Comparison of ENCODE assay signal across 16 cellular contexts in the genomic region with DNA sequence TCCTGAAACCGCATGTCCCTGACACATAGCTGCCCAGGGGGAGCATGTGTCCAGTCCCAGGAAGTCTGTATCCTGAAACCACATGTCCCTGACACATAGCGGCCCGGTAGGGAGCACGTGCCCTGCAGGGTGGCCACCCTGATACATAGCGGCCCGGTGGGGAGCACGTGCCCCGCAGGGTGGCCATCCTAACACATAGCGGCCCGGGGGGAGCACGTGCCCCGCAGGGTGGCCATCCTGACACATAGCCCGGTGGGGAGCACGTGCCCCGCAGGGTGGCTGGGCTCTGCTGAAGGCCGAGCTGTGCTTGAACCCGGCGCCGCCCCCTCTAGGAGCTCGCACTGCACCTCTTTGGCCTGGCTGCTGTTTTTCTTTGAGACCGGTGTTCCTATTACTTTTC. TPM values are rescaled to one million over a fixed set of nuclear protein-coding genes. Genes with fewer than 3 reads are reported as not detected.
A peak's percentile ranks its signal among the peaks of the same experiment; 100 is the strongest.
DNase-seq lines count a peak whose midpoint lies in the region; ATAC-seq, FAIRE-seq and TF ChIP-seq lines count a peak whose summit lies in the region.
"Had no signal": no experiment of that assay in that cellular context is flagged by ENCODE, and none has a peak within 500 bp of the region (broad histone marks: within the 10 kb centered on the region; RNA-seq: fewer than 3 reads in every experiment).

No MANE protein-coding gene starts in this region.

- TF ChIP-seq EP300 in HepG2 (IDR thresholded peaks at IDR 0.05; ENCODE audit: low read depth in 2 of 2, low read length in 2 of 2) (no peak), HepG2 (CRISPR knock-in tag; IDR thresholded peaks at IDR 0.05; ENCODE audit: borderline replicate concordance) (no peak)

- H3K4me3 ChIP-seq in HepG2 (replicated peaks in 1 of 3; ENCODE audit: insufficient read depth in 1 of 3, low read depth in 2 of 3, low read length in 3 of 3) (no peak overlapping the region), right lobe of liver (no peak overlapping the region), SJCRH30 (no peak overlapping the region)

- H3K27ac ChIP-seq in HepG2 (ENCODE audit: extremely low read length, insufficient read depth, low read length) (no peak overlapping the region), right lobe of liver (no peak overlapping the region), SJCRH30 (peak overlapping the region; percentile 100)

- TF ChIP-seq RAD21 in HepG2 (CRISPR knock-in tag; IDR thresholded peaks at IDR 0.05): no peak

- peaks cover 25 to 30% of the 10 kb centered on the region in 2 experiments for H3K36me3 ChIP-seq in HepG2 (replicated peaks in 1 of 2; ENCODE audit: control insufficient read depth in 1 of 2, insufficient read depth in 2 of 2, low read length in 2 of 2)
- H3K36me3 ChIP-seq in right lobe of liver: peaks cover 0 to 15% (median 8%) of the 10 kb centered on the region in 4 donors
- peaks cover 58% of the 10 kb centered on the region for H3K36me3 ChIP-seq in SJCRH30

- H3K9ac ChIP-seq in HepG2 (ENCODE audit: insufficient read depth, low read depth, low read length): no peak overlapping the region

- in situ Hi-C loops in HepG2 (cut with HindIII; ENCODE audit: extremely low pct_ligation_motif_present, low pct_unique_long_range_greater_than_20kb): no loop called here

- H3K9me3 ChIP-seq in HepG2 (ENCODE audit: low read length) (no peaks in the 10 kb centered on the region), right lobe of liver (no peaks in the 10 kb centered on the region), SJCRH30 (replicated peaks) (no peaks in the 10 kb centered on the region)
- H3K9me3 ChIP-seq: BE2C had no signal

- H3K36me3 Mint-ChIP-seq in stimulated activated effector memory CD8-positive, alpha-beta T cell treated with anti-CD3 and anti-CD28 coated beads, Interleukin-12 subunit alpha, Interleukin-12 subunit beta, amount 100 ng/mL, for 72 hours: peaks cover 38% of the 10 kb centered on the region

- H3K27me3 ChIP-seq in HepG2 (ENCODE audit: control insufficient read depth in 1 of 2, insufficient read depth in 2 of 2, low read length in 2 of 2) (no peaks in the 10 kb centered on the region; a peak in 1 of 5 replicates), right lobe of liver (no peaks in the 10 kb centered on the region), SJCRH30 (no peaks in the 10 kb centered on the region)
- H3K27me3 ChIP-seq: BE2C had no signal

- no peak overlapping the region for H3K4me2 ChIP-seq in HepG2 (ENCODE audit: low read depth, low read length)

- DNase-seq in HepG2 (ENCODE audit: low spot score) (no peak), right lobe of liver (no peak), SJCRH30 (no peak), omental fat pad (ENCODE audit: low spot score) (no peak)
- no peak for DNase-seq in stimulated activated effector memory CD8-positive, alpha-beta T cell treated with anti-CD3 and anti-CD28 coated beads, Interleukin-12 subunit alpha, Interleukin-12 subunit beta, amount 100 ng/mL, for 72 hours (ENCODE audit: low spot score in 2 of 2)
- DNase-seq: BE2C; CD4-positive, CD25-positive, alpha-beta regulatory T cell; EL; GF-D8; GOT3; NCI-H1092; NCI-H1436 treated with DMSO at 0.1 percent for 48 hours; NCI-H1930; NCI-H510A treated with DMSO at 0.1 percent for 48 hours; NCI-H748 treated with DMSO at 0.1 percent for 48 hours had no signal

- no peak overlapping the region for H3K4me3 Mint-ChIP-seq in stimulated activated effector memory CD8-positive, alpha-beta T cell treated with anti-CD3 and anti-CD28 coated beads, Interleukin-12 subunit alpha, Interleukin-12 subunit beta, amount 100 ng/mL, for 72 hours
- H3K4me3 Mint-ChIP-seq: CD4-positive, CD25-positive, alpha-beta regulatory T cell had no signal

- ATAC-seq in HepG2: no peak
- no peak for ATAC-seq in right lobe of liver
- no peak for ATAC-seq in stimulated activated effector memory CD8-positive, alpha-beta T cell treated with anti-CD3 and anti-CD28 coated beads, Interleukin-12 subunit alpha, Interleukin-12 subunit beta, amount 100 ng/mL, for 72 hours
- ATAC-seq in omental fat pad (ENCODE audit: low FRiP score): no peak
- ATAC-seq: Panc1 had no signal

- peak overlapping the region; percentile 20 for H3K27ac Mint-ChIP-seq in stimulated activated effector memory CD8-positive, alpha-beta T cell treated with anti-CD3 and anti-CD28 coated beads, Interleukin-12 subunit alpha, Interleukin-12 subunit beta, amount 100 ng/mL, for 72 hours
- H3K27ac Mint-ChIP-seq: CD4-positive, CD25-positive, alpha-beta regulatory T cell had no signal

- peaks cover 5% of the 10 kb centered on the region; the same call in 1 of the 2 replicates for H4K20me1 ChIP-seq in HepG2 (ENCODE audit: insufficient read depth, low read length)

- no TSS peak for BruUV-seq in HepG2 (replicated peaks; lab: Mats Ljungman, UMichigan)

- no peaks in the 10 kb centered on the region for H3K9me3 Mint-ChIP-seq in stimulated activated effector memory CD8-positive, alpha-beta T cell treated with anti-CD3 and anti-CD28 coated beads, Interleukin-12 subunit alpha, Interleukin-12 subunit beta, amount 100 ng/mL, for 72 hours
- H3K9me3 Mint-ChIP-seq: CD4-positive, CD25-positive, alpha-beta regulatory T cell had no signal

- intact Hi-C loops in HepG2 (cut with micrococcal nuclease; ENCODE audit: unreplicated experiment): no loop called here
- intact Hi-C loops in right lobe of liver (cut with DNase I): no loop called here

- no peak overlapping the region for H2AFZ ChIP-seq in HepG2 (ENCODE audit: low read length)

- peaks cover 34% of the 10 kb centered on the region for H3K4me1 ChIP-seq in HepG2 (ENCODE audit: insufficient read depth, low read length)
- H3K4me1 ChIP-seq in right lobe of liver: peaks cover 0 to 22% (median 7%) of the 10 kb centered on the region in 4 donors
- H3K4me1 ChIP-seq in SJCRH30: peaks cover 36% of the 10 kb centered on the region
- H3K4me1 ChIP-seq: BE2C had no signal

- no peaks in the 10 kb centered on the region for H3K79me2 ChIP-seq in HepG2 (ENCODE audit: insufficient read depth, low read length)

- FAIRE-seq in HepG2 (lab: Jason Lieb, UNC): no peak

- TF ChIP-seq POLR2A in HepG2 (IDR thresholded peaks at IDR 0.05; ENCODE audit: insufficient read depth in 1 of 2, low read depth in 2 of 2, low read length in 2 of 2) (no peak), right lobe of liver (IDR thresholded peaks at IDR 0.05) (no peak)

- no peak for TF ChIP-seq CTCF in HepG2 (CRISPR knock-in tag; IDR thresholded peaks at IDR 0.05)
- no peak for TF ChIP-seq CTCF in right lobe of liver (IDR thresholded peaks at IDR 0.05)
- no peak for TF ChIP-seq CTCF in omental fat pad (IDR thresholded peaks at IDR 0.05)

- H3K4me1 Mint-ChIP-seq in stimulated activated effector memory CD8-positive, alpha-beta T cell treated with anti-CD3 and anti-CD28 coated beads, Interleukin-12 subunit alpha, Interleukin-12 subunit beta, amount 100 ng/mL, for 72 hours: no peaks in the 10 kb centered on the region

- POLR2A ChIA-PET in HepG2 (lab: Yijun Ruan, JAX): no interaction called here

- 94% methylated on average over 7 of the region's 21 CpGs for WGBS in HepG2 (ENCODE audit: low lambda C conversion rate)
- WGBS in right lobe of liver (ENCODE audit: insufficient coverage, low coverage, low lambda C conversion rate, missing lambda C conversion rate): 100% methylated on average over 3 of the region's 21 CpGs

- CTCF ChIA-PET in HepG2 (lab: Yijun Ruan, JAX; ENCODE audit: low intra/inter-chr PET ratio, low total read pairs): no interaction called here

RNA-seq across cellular contexts. Expression of gene RPL13, which starts 18.7 kb away (rescaled TPM):
- total RNA-seq in HepG2 (2016; rRNA removed; fragmentation: Illumina TruSeq; extraction: Trizol) (2,988 and 3,233 TPM in 2 replicates), right lobe of liver (1,000 to 10,000 TPM in 2 of 6 experiments, 100 to 1,000 TPM in 4; 684 to 2,810 (median 731) TPM), omental fat pad (1,000 to 10,000 TPM; 4,137 to 5,837 (median 4,637) TPM)
- 6,142 and 6,743 TPM in 2 replicates for total RNA-seq in HepG2 (2016; cell fraction: cytosol; rRNA removed; fragmentation: Illumina TruSeq; extraction: Trizol; ENCODE audit: low read depth)
- total RNA-seq in HepG2 (2016; cell fraction: insoluble cytoplasmic fraction; rRNA removed; fragmentation: Illumina TruSeq; extraction: Trizol): 3,074 and 3,414 TPM in 2 replicates
- total RNA-seq in HepG2 (2016; cell fraction: membrane; rRNA removed; fragmentation: Illumina TruSeq; extraction: Trizol): 8,788 and 9,254 TPM in 2 replicates
- 1,061 and 1,137 TPM in 2 replicates for total RNA-seq in HepG2 (2016; cell fraction: nucleus; rRNA removed; fragmentation: Illumina TruSeq; extraction: Trizol)
- 4,411 and 5,523 TPM in 2 replicates for polyA plus RNA-seq in HepG2 (2011; rRNA removed)
- polyA plus RNA-seq in HepG2 (2011; cell fraction: cytosol; rRNA removed): 4,701 and 9,932 TPM in 2 replicates
- polyA plus RNA-seq in HepG2 (2011; cell fraction: nucleus; rRNA removed): 3,101 and 3,317 TPM in 2 replicates
- polyA plus RNA-seq in HepG2 (2012): 3,379 and 4,912 TPM in 2 replicates
- polyA plus RNA-seq in HepG2 (2016; cell fraction: cytosol; fragmentation: Illumina TruSeq; extraction: Trizol; ENCODE audit: low read depth): 8,773 and 9,300 TPM in 2 replicates
- polyA plus RNA-seq in HepG2 (2016; cell fraction: insoluble cytoplasmic fraction; fragmentation: Illumina TruSeq; extraction: Trizol; ENCODE audit: low read depth): 3,767 and 4,135 TPM in 2 replicates
- polyA plus RNA-seq in HepG2 (2016; cell fraction: membrane; fragmentation: Illumina TruSeq; extraction: Trizol; ENCODE audit: low read depth): 9,832 and 9,939 TPM in 2 replicates
- 2,257 and 2,556 TPM in 2 replicates for polyA plus RNA-seq in HepG2 (2016; cell fraction: nucleus; fragmentation: Illumina TruSeq; extraction: Trizol; ENCODE audit: insufficient read depth, low read depth)
- 1,096 and 3,482 TPM in 2 replicates for polyA minus RNA-seq in HepG2 (2011; rRNA and poly(A)+ RNA removed; ENCODE audit: low replicate concordance)
- polyA minus RNA-seq in HepG2 (2011; cell fraction: cytosol; rRNA and poly(A)+ RNA removed): 1,942 and 2,023 TPM in 2 replicates
- 448 and 516 TPM in 2 replicates for polyA minus RNA-seq in HepG2 (2011; cell fraction: nucleus; rRNA and poly(A)+ RNA removed)
- 5,665 and 6,596 TPM in 2 replicates for total RNA-seq in SJCRH30 (2014; rRNA removed; shearing (Covaris generic))

RNA-seq across cellular contexts. Expression of gene SPG7, which starts 33.6 kb away (rescaled TPM):
- 63.9 and 136 TPM in 2 replicates for total RNA-seq in HepG2 (2016; rRNA removed; fragmentation: Illumina TruSeq; extraction: Trizol)
- total RNA-seq in HepG2 (2016; cell fraction: cytosol; rRNA removed; fragmentation: Illumina TruSeq; extraction: Trizol; ENCODE audit: low read depth): 47.1 and 47.6 TPM in 2 replicates
- 54.6 and 131 TPM in 2 replicates for total RNA-seq in HepG2 (2016; cell fraction: insoluble cytoplasmic fraction; rRNA removed; fragmentation: Illumina TruSeq; extraction: Trizol)
- 46.3 and 47.0 TPM in 2 replicates for total RNA-seq in HepG2 (2016; cell fraction: membrane; rRNA removed; fragmentation: Illumina TruSeq; extraction: Trizol)
- total RNA-seq in HepG2 (2016; cell fraction: nucleus; rRNA removed; fragmentation: Illumina TruSeq; extraction: Trizol): 148 and 166 TPM in 2 replicates
- 66.0 and 77.5 TPM in 2 replicates for polyA plus RNA-seq in HepG2 (2011; rRNA removed)
- polyA plus RNA-seq in HepG2 (2011; cell fraction: cytosol; rRNA removed): 41.6 and 46.2 TPM in 2 replicates
- polyA plus RNA-seq in HepG2 (2011; cell fraction: nucleus; rRNA removed): 327 and 378 TPM in 2 replicates
- 69.0 and 72.2 TPM in 2 replicates for polyA plus RNA-seq in HepG2 (2012)
- polyA plus RNA-seq in HepG2 (2016; cell fraction: cytosol; fragmentation: Illumina TruSeq; extraction: Trizol; ENCODE audit: low read depth): 8.2 and 9.5 TPM in 2 replicates
- polyA plus RNA-seq in HepG2 (2016; cell fraction: insoluble cytoplasmic fraction; fragmentation: Illumina TruSeq; extraction: Trizol; ENCODE audit: low read depth): 43.3 and 56.0 TPM in 2 replicates
- polyA plus RNA-seq in HepG2 (2016; cell fraction: membrane; fragmentation: Illumina TruSeq; extraction: Trizol; ENCODE audit: low read depth): 16.9 and 17.6 TPM in 2 replicates
- 304 and 336 TPM in 2 replicates for polyA plus RNA-seq in HepG2 (2016; cell fraction: nucleus; fragmentation: Illumina TruSeq; extraction: Trizol; ENCODE audit: insufficient read depth, low read depth)
- 76.1 and 106 TPM in 2 replicates for polyA minus RNA-seq in HepG2 (2011; rRNA and poly(A)+ RNA removed; ENCODE audit: low replicate concordance)
- polyA minus RNA-seq in HepG2 (2011; cell fraction: cytosol; rRNA and poly(A)+ RNA removed): 59.0 and 61.6 TPM in 2 replicates
- polyA minus RNA-seq in HepG2 (2011; cell fraction: nucleus; rRNA and poly(A)+ RNA removed): 140 and 143 TPM in 2 replicates
- total RNA-seq in right lobe of liver: 10 to 100 TPM; 44.0 to 70.5 (median 57.0) TPM
- 137 and 161 TPM in 2 replicates for total RNA-seq in SJCRH30 (2014; rRNA removed; shearing (Covaris generic))
- total RNA-seq in omental fat pad: 100 to 1,000 TPM in 1 of 4 donors, 10 to 100 TPM in 3; 68.6 to 125 (median 74.8) TPM

RNA-seq across cellular contexts. Expression of gene CPNE7, which starts 33.8 kb away (rescaled TPM):
- total RNA-seq in HepG2 (2016; rRNA removed; fragmentation: Illumina TruSeq; extraction: Trizol) (not detected in 2 replicates), right lobe of liver (1 to 10 TPM in 2 of 6 experiments, under 1 TPM in 4; 0.33 to 3.7 (median 0.77) TPM), omental fat pad (1 to 10 TPM in 2 of 4 donors, under 1 TPM in 1, not detected in 1; 0.19 to 2.4 (median 1.1) TPM)
- total RNA-seq in HepG2 (2016; cell fraction: cytosol; rRNA removed; fragmentation: Illumina TruSeq; extraction: Trizol; ENCODE audit: low read depth): not detected in 2 replicates
- 0.15 TPM in 1 of 2 replicates, not detected in the other for total RNA-seq in HepG2 (2016; cell fraction: insoluble cytoplasmic fraction; rRNA removed; fragmentation: Illumina TruSeq; extraction: Trizol)
- total RNA-seq in HepG2 (2016; cell fraction: membrane; rRNA removed; fragmentation: Illumina TruSeq; extraction: Trizol): not detected in 2 replicates
- not detected in 2 replicates for total RNA-seq in HepG2 (2016; cell fraction: nucleus; rRNA removed; fragmentation: Illumina TruSeq; extraction: Trizol)
- 0.59 and 2.1 TPM in 2 replicates for polyA plus RNA-seq in HepG2 (2011; rRNA removed)
- 0.19 and 0.32 TPM in 2 replicates for polyA plus RNA-seq in HepG2 (2011; cell fraction: cytosol; rRNA removed)
- 4.5 and 6.2 TPM in 2 replicates for polyA plus RNA-seq in HepG2 (2011; cell fraction: nucleus; rRNA removed)
- polyA plus RNA-seq in HepG2 (2012): 0.27 and 0.35 TPM in 2 replicates
- not detected in 2 replicates for polyA plus RNA-seq in HepG2 (2016; cell fraction: cytosol; fragmentation: Illumina TruSeq; extraction: Trizol; ENCODE audit: low read depth)
- polyA plus RNA-seq in HepG2 (2016; cell fraction: insoluble cytoplasmic fraction; fragmentation: Illumina TruSeq; extraction: Trizol; ENCODE audit: low read depth): not detected in 2 replicates
- 0.06 TPM in 1 of 2 replicates, not detected in the other for polyA plus RNA-seq in HepG2 (2016; cell fraction: membrane; fragmentation: Illumina TruSeq; extraction: Trizol; ENCODE audit: low read depth)
- 0.52 and 1.2 TPM in 2 replicates for polyA plus RNA-seq in HepG2 (2016; cell fraction: nucleus; fragmentation: Illumina TruSeq; extraction: Trizol; ENCODE audit: insufficient read depth, low read depth)
- 0.58 and 25.2 TPM in 2 replicates for polyA minus RNA-seq in HepG2 (2011; rRNA and poly(A)+ RNA removed; ENCODE audit: low replicate concordance)
- not detected in 2 replicates for polyA minus RNA-seq in HepG2 (2011; cell fraction: cytosol; rRNA and poly(A)+ RNA removed)
- polyA minus RNA-seq in HepG2 (2011; cell fraction: nucleus; rRNA and poly(A)+ RNA removed): 0.26 and 0.99 TPM in 2 replicates
- not detected in 2 replicates for total RNA-seq in SJCRH30 (2014; rRNA removed; shearing (Covaris generic))

RNA-seq across cellular contexts. Expression of gene ANKRD11, which starts 51.4 kb away (rescaled TPM):
- 21.4 and 24.4 TPM in 2 replicates for total RNA-seq in HepG2 (2016; rRNA removed; fragmentation: Illumina TruSeq; extraction: Trizol)
- total RNA-seq in HepG2 (2016; cell fraction: cytosol; rRNA removed; fragmentation: Illumina TruSeq; extraction: Trizol; ENCODE audit: low read depth): 54.2 and 55.2 TPM in 2 replicates
- total RNA-seq in HepG2 (2016; cell fraction: insoluble cytoplasmic fraction; rRNA removed; fragmentation: Illumina TruSeq; extraction: Trizol): 17.9 and 22.3 TPM in 2 replicates
- total RNA-seq in HepG2 (2016; cell fraction: membrane; rRNA removed; fragmentation: Illumina TruSeq; extraction: Trizol): 22.4 and 27.0 TPM in 2 replicates
- total RNA-seq in HepG2 (2016; cell fraction: nucleus; rRNA removed; fragmentation: Illumina TruSeq; extraction: Trizol): 48.5 and 63.5 TPM in 2 replicates
- 38.4 and 42.3 TPM in 2 replicates for polyA plus RNA-seq in HepG2 (2011; rRNA removed)
- polyA plus RNA-seq in HepG2 (2011; cell fraction: cytosol; rRNA removed): 31.1 and 36.3 TPM in 2 replicates
- polyA plus RNA-seq in HepG2 (2011; cell fraction: nucleus; rRNA removed): 155 and 191 TPM in 2 replicates
- polyA plus RNA-seq in HepG2 (2012): 78.6 and 89.8 TPM in 2 replicates
- polyA plus RNA-seq in HepG2 (2016; cell fraction: cytosol; fragmentation: Illumina TruSeq; extraction: Trizol; ENCODE audit: low read depth): 10.6 and 13.9 TPM in 2 replicates
- polyA plus RNA-seq in HepG2 (2016; cell fraction: insoluble cytoplasmic fraction; fragmentation: Illumina TruSeq; extraction: Trizol; ENCODE audit: low read depth): 35.2 and 50.6 TPM in 2 replicates
- 29.5 and 30.6 TPM in 2 replicates for polyA plus RNA-seq in HepG2 (2016; cell fraction: membrane; fragmentation: Illumina TruSeq; extraction: Trizol; ENCODE audit: low read depth)
- polyA plus RNA-seq in HepG2 (2016; cell fraction: nucleus; fragmentation: Illumina TruSeq; extraction: Trizol; ENCODE audit: insufficient read depth, low read depth): 190 and 216 TPM in 2 replicates
- 38.6 and 64.5 TPM in 2 replicates for polyA minus RNA-seq in HepG2 (2011; rRNA and poly(A)+ RNA removed; ENCODE audit: low replicate concordance)
- 32.5 and 37.0 TPM in 2 replicates for polyA minus RNA-seq in HepG2 (2011; cell fraction: cytosol; rRNA and poly(A)+ RNA removed)
- 104 and 109 TPM in 2 replicates for polyA minus RNA-seq in HepG2 (2011; cell fraction: nucleus; rRNA and poly(A)+ RNA removed)
- 10 to 100 TPM; 26.2 to 65.8 (median 41.6) TPM for total RNA-seq in right lobe of liver
- 105 and 116 TPM in 2 replicates for total RNA-seq in SJCRH30 (2014; rRNA removed; shearing (Covaris generic))
- total RNA-seq in omental fat pad: 100 to 1,000 TPM in 1 of 4 donors, 10 to 100 TPM in 3; 49.8 to 114 (median 82.2) TPM
